ENCODE assay signal across 17 cellular contexts in the genomic region with DNA sequence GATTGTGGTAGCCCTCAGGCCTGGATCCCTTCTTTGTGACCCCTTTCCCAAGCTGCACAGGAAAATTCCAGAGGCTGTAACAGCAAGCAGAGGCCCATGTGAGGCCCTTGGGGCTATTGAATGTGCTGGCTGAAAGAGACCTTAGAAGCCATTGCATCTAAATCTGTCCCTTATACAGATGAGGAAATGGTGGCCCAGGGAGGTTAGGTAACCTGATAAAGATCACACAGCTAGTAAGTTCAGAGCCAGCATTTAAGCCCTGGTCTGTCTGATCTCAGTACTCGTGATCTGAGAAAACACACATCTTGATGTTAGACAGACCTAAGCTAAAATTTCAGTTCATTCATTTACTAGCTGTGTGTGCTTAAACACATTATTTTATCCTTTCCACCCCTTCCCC.
"Had no signal": no experiment of that assay in that cellular context is flagged by ENCODE, and none has a peak within 500 bp of the region (broad histone marks: within the 10 kb centered on the region; RNA-seq: fewer than 3 reads in every experiment).

No MANE protein-coding gene starts in this region.

- H3K4me1 ChIP-seq: prostate gland, right lobe of liver, tibial artery had no signal

- H3K36me3 ChIP-seq: prostate gland, right lobe of liver, tibial artery had no signal

- H3K4me3 Mint-ChIP-seq: endodermal cell; naive B cell; stimulated activated memory B cell treated with anti-CD40 and anti-IgM and Interleukin-4, amounts not matched to agents 10 μg/mL and 1 μg/mL and 100 μg/mL, for 72 hours; stimulated activated naive CD8-positive, alpha-beta T cell treated with anti-CD3 and anti-CD28 coated beads, Interleukin-15, Interleukin-2, amounts not matched to agents 100 ng/mL and 50 ng/mL, for 24 hours had no signal

- H3K27ac Mint-ChIP-seq: endodermal cell; naive B cell; stimulated activated memory B cell treated with anti-CD40 and anti-IgM and Interleukin-4, amounts not matched to agents 10 μg/mL and 1 μg/mL and 100 μg/mL, for 72 hours; stimulated activated naive CD8-positive, alpha-beta T cell treated with anti-CD3 and anti-CD28 coated beads, Interleukin-15, Interleukin-2, amounts not matched to agents 100 ng/mL and 50 ng/mL, for 24 hours had no signal

- H3K4me3 ChIP-seq: coronary artery, prostate gland, right lobe of liver, tibial artery had no signal

- ATAC-seq: stimulated activated memory B cell treated with anti-CD40 and anti-IgM and Interleukin-4, amounts not matched to agents 10 μg/mL and 1 μg/mL and 100 μg/mL, for 72 hours had no signal

- H3K9me3 Mint-ChIP-seq: endodermal cell; naive B cell; stimulated activated naive CD8-positive, alpha-beta T cell treated with anti-CD3 and anti-CD28 coated beads, Interleukin-15, Interleukin-2, amounts not matched to agents 100 ng/mL and 50 ng/mL, for 24 hours had no signal

- H3K4me1 Mint-ChIP-seq: endodermal cell; naive B cell; stimulated activated memory B cell treated with anti-CD40 and anti-IgM and Interleukin-4, amounts not matched to agents 10 μg/mL and 1 μg/mL and 100 μg/mL, for 72 hours had no signal

- DNase-seq: effector CD4-positive, alpha-beta T cell; endodermal cell; erythroblast; foreskin melanocyte; head of caudate nucleus; hippocampal formation; kidney glomerular epithelial cell; mesendoderm; naive B cell; right lobe of liver; stimulated activated CD4-positive, alpha-beta T cell treated with anti-CD3 and anti-CD28 coated beads, Interleukin-4, amount 100 ng/mL, for 24 hours; tibial artery had no signal

- H3K27me3 ChIP-seq: right lobe of liver had no signal

- H3K36me3 Mint-ChIP-seq: stimulated activated memory B cell treated with anti-CD40 and anti-IgM and Interleukin-4, amounts not matched to agents 10 μg/mL and 1 μg/mL and 100 μg/mL, for 72 hours had no signal

- H3K9me3 ChIP-seq: prostate gland, right lobe of liver, tibial artery had no signal

- H3K27ac ChIP-seq: coronary artery, parathyroid adenoma, prostate gland, right lobe of liver, tibial artery had no signal
